ENCODE assay signal across 18 cellular contexts in genomic region chr2:217386041-217386440, GRCh38.
DNase-seq lines count a peak whose midpoint lies in the region; ATAC-seq and TF ChIP-seq lines count a peak whose summit lies in the region.
"Had no signal": no experiment of that assay in that cellular context is flagged by ENCODE, and none has a peak within 500 bp of the region (broad histone marks: within the 10 kb centered on the region; RNA-seq: fewer than 3 reads in every experiment).

No MANE protein-coding gene starts in this region.

- no peaks in the 10 kb centered on the region for H3K9me3 Mint-ChIP-seq in activated CD4-positive, alpha-beta T cell treated with anti-CD3 and anti-CD28 coated beads, Interleukin-2, amount 10 ng/mL, durations not matched to agents 7 days and 5 days

- no peak overlapping the region for H3K56ac ChIP-seq in IMR-90 (ENCODE audit: extremely low read depth, insufficient read depth, low read length)

- no peak overlapping the region for H3K27ac Mint-ChIP-seq in activated CD4-positive, alpha-beta T cell treated with anti-CD3 and anti-CD28 coated beads, Interleukin-2, amount 10 ng/mL, durations not matched to agents 7 days and 5 days
- H3K27ac Mint-ChIP-seq: B cell; CD8-positive, alpha-beta memory T cell; GM23338 had no signal

- WGBS in IMR-90 (ENCODE audit: extremely low coverage in 2 of 2, insufficient read length in 1 of 2), 2 experiments, result no CpG with 5 or more reads among the region's 3 CpGs
- WGBS in mesenchymal stem cell, result 57% methylated on average over 2 of the region's 3 CpGs

- in situ Hi-C loops in IMR-90 (cut with MboI; ENCODE audit: low sequenced_read_pairs) (no loop called here), GM13977 (cut with MboI; ENCODE audit: low pct_unique_long_range_greater_than_20kb, low sequenced_read_pairs, unreplicated experiment) (no loop called here)

- H2BK15ac ChIP-seq in IMR-90 (ENCODE audit: low read depth, low read length) (peak overlapping the region; percentile 90; the same call in 2 of the 3 replicates), mesenchymal stem cell (ENCODE audit: low read depth, poor library complexity, severe bottlenecking) (no peak overlapping the region)

- H2AFZ ChIP-seq in IMR-90 (replicated peaks; ENCODE audit: low read length, poor library complexity) (no peak overlapping the region), mesenchymal stem cell (ENCODE audit: low read depth, low read length) (no peak overlapping the region)
- H2AFZ ChIP-seq: GM23338 had no signal

- no TSS peak for BruUV-seq in IMR-90 (replicated peaks; lab: Mats Ljungman, UMichigan)

- H3K4me3 Mint-ChIP-seq in activated CD4-positive, alpha-beta T cell treated with anti-CD3 and anti-CD28 coated beads, Interleukin-2, amount 10 ng/mL, durations not matched to agents 7 days and 5 days, result no peak overlapping the region
- H3K4me3 Mint-ChIP-seq: B cell; CD8-positive, alpha-beta memory T cell; GM23338 had no signal

- H3K4me3 ChIP-seq in IMR-90 (ENCODE audit: insufficient read depth, low read depth, low read length) (no peak overlapping the region), mesenchymal stem cell (ENCODE audit: insufficient read depth in 1 of 2, low read depth in 1 of 2, low read length in 2 of 2) (no peak overlapping the region)
- H3K4me3 ChIP-seq: BLaER1 treated with 17β-estradiol and CSF1 and Interleukin-3, amounts not matched to agents 10 nM and 100 nM; GM23338; K562 had no signal

- no peak for TF ChIP-seq POLR2A in IMR-90 (IDR thresholded peaks at IDR 0.05; ENCODE audit: low read depth, low read length)

- H3K4me2 ChIP-seq in IMR-90 (ENCODE audit: low read depth, low read length) (no peak overlapping the region), mesenchymal stem cell (ENCODE audit: low read length, poor library complexity, severe bottlenecking) (no peak overlapping the region)
- H3K4me2 ChIP-seq: BLaER1 treated with 17β-estradiol and CSF1 and Interleukin-3, amounts not matched to agents 10 nM and 100 nM; GM23338 had no signal

- H3K36me3 Mint-ChIP-seq in activated CD4-positive, alpha-beta T cell treated with anti-CD3 and anti-CD28 coated beads, Interleukin-2, amount 10 ng/mL, durations not matched to agents 7 days and 5 days (ENCODE audit: low read depth), result no peaks in the 10 kb centered on the region
- H3K36me3 Mint-ChIP-seq: CD8-positive, alpha-beta memory T cell had no signal

- H3K27me3 ChIP-seq in IMR-90 (ENCODE audit: control insufficient read depth, insufficient read depth, low read length) (no peaks in the 10 kb centered on the region), mesenchymal stem cell (ENCODE audit: control insufficient read depth in 1 of 2, insufficient read depth in 1 of 2, low read length in 2 of 2) (no peaks in the 10 kb centered on the region)

- peak overlapping the region; percentile 94 for H2BK20ac ChIP-seq in IMR-90 (ENCODE audit: low read depth, low read length)

- H4K91ac ChIP-seq in IMR-90 (ENCODE audit: insufficient read depth, low read depth, low read length) (peak overlapping the region; percentile 90), mesenchymal stem cell (ENCODE audit: low read length) (no peak overlapping the region)

- H4K8ac ChIP-seq in IMR-90 (ENCODE audit: low read depth in 2 of 2, low read length in 2 of 2) (peak overlapping the region; percentile 60 to 88; a peak in 3 of 4 replicates), mesenchymal stem cell (ENCODE audit: low read length) (no peak overlapping the region)

- H4K5ac ChIP-seq in IMR-90 (ENCODE audit: low read depth, low read length), result peak overlapping the region; percentile 98

- H2BK5ac ChIP-seq in IMR-90 (ENCODE audit: low read depth, low read length, poor library complexity, severe bottlenecking) (peak overlapping the region; percentile 65), mesenchymal stem cell (ENCODE audit: low read depth, low read length, poor library complexity, severe bottlenecking) (no peak overlapping the region)

- no peak overlapping the region for H2BK12ac ChIP-seq in mesenchymal stem cell (ENCODE audit: low read length in 2 of 2)

- H2AK5ac ChIP-seq in IMR-90 (ENCODE audit: low read depth, low read length) (peak overlapping the region; percentile 97; the same call in 1 of the 2 replicates), mesenchymal stem cell (ENCODE audit: low read length, severe bottlenecking) (peak overlapping the region; percentile 41)

- H3K79me1 ChIP-seq in IMR-90 (ENCODE audit: low read depth in 1 of 2, low read length in 2 of 2), result peaks cover 2 to 10% of the 10 kb centered on the region in 2 experiments; a peak in 1 of 4 replicates
- H3K79me1 ChIP-seq in mesenchymal stem cell (replicated peaks; ENCODE audit: low read length, poor library complexity, severe bottlenecking), result no peaks in the 10 kb centered on the region

- H3K36me3 ChIP-seq in IMR-90 (ENCODE audit: control insufficient read depth, insufficient read depth, low read length), result no peaks in the 10 kb centered on the region
- H3K36me3 ChIP-seq in mesenchymal stem cell (ENCODE audit: control insufficient read depth in 1 of 2, insufficient read depth in 2 of 2, low read depth in 1 of 2, low read length in 2 of 2), result no peaks in the 10 kb centered on the region

- POLR2A ChIA-PET in IMR-90 (lab: Charles Lee; ENCODE audit: unreplicated experiment), result no interaction called here
- POLR2A ChIA-PET in activated CD4-positive, alpha-beta T cell treated with anti-CD3 and anti-CD28 coated beads, Interleukin-2, amount 10 ng/mL, durations not matched to agents 7 days and 5 days (lab: Charles Lee), result no interaction called here

- no peak for ATAC-seq in IMR-90 (ENCODE audit: low read depth)
- ATAC-seq: GM23338, K562 had no signal

- H2BK120ac ChIP-seq in IMR-90 (ENCODE audit: low read depth, low read length) (peak overlapping the region; percentile 98), mesenchymal stem cell (ENCODE audit: low read depth, low read length) (no peak overlapping the region)

- H3K4me1 ChIP-seq in IMR-90 (ENCODE audit: control insufficient read depth, insufficient read depth, low read length) (peaks cover 21% of the 10 kb centered on the region), mesenchymal stem cell (ENCODE audit: control insufficient read depth, insufficient read depth, low read depth, low read length) (peaks cover 1% of the 10 kb centered on the region)

- intact Hi-C loops in IMR-90 (cut with micrococcal nuclease), result no loop called here

- peaks cover 3% of the 10 kb centered on the region; the same call in 1 of the 2 replicates for H3K9me3 ChIP-seq in IMR-90 (ENCODE audit: control insufficient read depth, insufficient read depth, low read length)
- H3K9me3 ChIP-seq in mesenchymal stem cell (ENCODE audit: control insufficient read depth, low read length), result no peaks in the 10 kb centered on the region

- CTCF ChIA-PET in IMR-90 (lab: Yijun Ruan, JAX), result no interaction called here
- CTCF ChIA-PET in activated CD4-positive, alpha-beta T cell treated with anti-CD3 and anti-CD28 coated beads, Interleukin-2, amount 10 ng/mL, durations not matched to agents 7 days and 5 days (lab: Charles Lee), result no interaction called here

- no peak for TF ChIP-seq RAD21 in IMR-90 (IDR thresholded peaks at IDR 0.05; ENCODE audit: low read length)

- dilution Hi-C loops in IMR-90 (cut with HindIII; ENCODE audit: low sequenced_read_pairs, unreplicated experiment), result no loop called here

- no peaks in the 10 kb centered on the region for H3K4me1 Mint-ChIP-seq in activated CD4-positive, alpha-beta T cell treated with anti-CD3 and anti-CD28 coated beads, Interleukin-2, amount 10 ng/mL, durations not matched to agents 7 days and 5 days
- H3K4me1 Mint-ChIP-seq: B cell; CD8-positive, alpha-beta memory T cell; GM23338 had no signal

- H3K4ac ChIP-seq in IMR-90 (ENCODE audit: low read depth, low read length) (peak overlapping the region; percentile 93), mesenchymal stem cell (ENCODE audit: low read depth in 1 of 2, low read length in 2 of 2) (peak overlapping the region in 1 of 2 experiments; percentile 24)

- H3K14ac ChIP-seq in IMR-90 (replicated peaks; ENCODE audit: low read depth, low read length) (peak overlapping the region; percentile 78; the same call in 1 of the 2 replicates), mesenchymal stem cell (ENCODE audit: low read length in 2 of 2) (no peak overlapping the region)

- H2AK9ac ChIP-seq in IMR-90 (replicated peaks; ENCODE audit: low read depth, low read length, poor library complexity), result no peak overlapping the region

- H4K20me1 ChIP-seq in IMR-90 (ENCODE audit: insufficient read depth, low read length), result no peaks in the 10 kb centered on the region
- H4K20me1 ChIP-seq: BLaER1 treated with 17β-estradiol and CSF1 and Interleukin-3, amounts not matched to agents 10 nM and 100 nM had no signal

- no peak overlapping the region for H3K27ac ChIP-seq in IMR-90 (ENCODE audit: insufficient read depth, low read length)
- H3K27ac ChIP-seq in mesenchymal stem cell (ENCODE audit: low read length, poor library complexity, severe bottlenecking), result no peak overlapping the region
- H3K27ac ChIP-seq: BLaER1 treated with 17β-estradiol and CSF1 and Interleukin-3, amounts not matched to agents 10 nM and 100 nM; HL-60 had no signal

- H3K18ac ChIP-seq in IMR-90 (ENCODE audit: low read depth, low read length) (peak overlapping the region; percentile 99), mesenchymal stem cell (ENCODE audit: low read depth in 1 of 2, low read length in 2 of 2) (no peak overlapping the region)

- DNase-seq in NCI-H2196 treated with DMSO at 0.1 percent for 48 hours (lab: John Stamatoyannopoulos, UW; ENCODE audit: unreplicated experiment) (peak; percentile 25), NCI-H2196 (lab: John Stamatoyannopoulos, UW; ENCODE audit: unreplicated experiment) (no peak), DMS53 treated with DMSO at 0.1 percent for 48 hours (lab: John Stamatoyannopoulos, UW; ENCODE audit: unreplicated experiment) (peak; percentile 1), IMR-90 (no peak), mesenchymal stem cell (no peak), GM10266 (ENCODE audit: extremely low spot score) (no peak), GM13977 (ENCODE audit: low spot score) (no peak)
- no peak for DNase-seq in activated CD4-positive, alpha-beta T cell treated with anti-CD3 and anti-CD28 coated beads, Interleukin-2, amount 10 ng/mL, durations not matched to agents 7 days and 5 days
- DNase-seq: CD8-positive, alpha-beta memory T cell; DMS 273 treated with DMSO at 0.1 percent for 48 hours; DND-41; EL; HCEC 1CT had no signal

- no peak for TF ChIP-seq CTCF in IMR-90 (conservative IDR thresholded peaks at IDR 0.05; ENCODE audit: low read depth, low read length)
- no peak for TF ChIP-seq CTCF in GM10266 (IDR thresholded peaks at IDR 0.05; ENCODE audit: control insufficient read depth, insufficient read depth, low read depth, missing control alignments)
- TF ChIP-seq CTCF in GM13977 (IDR thresholded peaks at IDR 0.05; ENCODE audit: extremely low read depth, insufficient read depth, missing control alignments), result no peak

- H3K23ac ChIP-seq in IMR-90 (ENCODE audit: low read depth, low read length), result peak overlapping the region; percentile 32; the same call in 1 of the 2 replicates
- no peak overlapping the region for H3K23ac ChIP-seq in mesenchymal stem cell (ENCODE audit: low read length in 2 of 2)

- H3K9me1 ChIP-seq in IMR-90 (ENCODE audit: insufficient read depth, low read length), result peaks cover 14% of the 10 kb centered on the region

- H3K9ac ChIP-seq in IMR-90 (ENCODE audit: low read depth, low read length) (no peak overlapping the region), mesenchymal stem cell (ENCODE audit: low read length) (no peak overlapping the region)
- H3K9ac ChIP-seq: BLaER1 treated with 17β-estradiol and CSF1 and Interleukin-3, amounts not matched to agents 10 nM and 100 nM had no signal

- H3K27me3 Mint-ChIP-seq in activated CD4-positive, alpha-beta T cell treated with anti-CD3 and anti-CD28 coated beads, Interleukin-2, amount 10 ng/mL, durations not matched to agents 7 days and 5 days, result peaks cover 3% of the 10 kb centered on the region

Comparison
In these comparisons a context has a peak if more than half of its experiments do, and no peak if none do; other contexts are left out.
1. DNase-seq: peak in NCI-H2196 treated with DMSO at 0.1 percent for 48 hours (single experiment) and DMS53 treated with DMSO at 0.1 percent for 48 hours (single experiment); none in NCI-H2196 (single experiment), IMR-90 (single experiment), mesenchymal stem cell (single experiment), activated CD4-positive, alpha-beta T cell treated with anti-CD3 and anti-CD28 coated beads, Interleukin-2, amount 10 ng/mL, durations not matched to agents 7 days and 5 days (single experiment), GM10266 (single experiment) and GM13977 (single experiment).